In the genomic region with DNA sequence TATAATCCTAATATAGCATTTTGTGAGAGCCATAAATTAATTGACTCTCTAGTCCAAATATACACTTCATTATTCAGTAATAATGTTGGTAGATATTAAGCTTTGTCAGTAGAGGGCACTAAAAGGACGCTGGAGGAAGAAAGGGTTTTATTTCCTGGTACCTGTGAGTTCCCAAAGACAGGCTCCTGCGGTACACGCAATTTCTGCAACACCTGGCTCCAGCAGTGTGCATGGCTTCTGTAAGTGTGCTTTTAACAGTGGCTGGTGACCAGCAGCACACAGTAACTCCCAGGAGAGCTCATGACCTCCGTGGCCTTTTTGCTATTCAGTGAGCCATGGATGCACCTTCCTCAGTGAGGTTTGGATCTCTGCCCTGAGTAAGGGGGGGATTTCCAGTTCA, we compare ENCODE assay signal across 8 cellular contexts.
DNase-seq lines count a peak whose midpoint lies in the region; ATAC-seq lines count a peak whose summit lies in the region.

No MANE protein-coding gene starts in this region.

- peak; percentile 83 for ATAC-seq in GM21526 (IDR thresholded peaks at IDR 0.05; ENCODE audit: low FRiP score, unreplicated experiment)

- DNase-seq in NCI-H146 (lab: John Stamatoyannopoulos, UW): peak; percentile 3
- DNase-seq in NCI-H146 treated with DMSO at 0.1 percent for 48 hours (lab: John Stamatoyannopoulos, UW; ENCODE audit: unreplicated experiment): no peak
- DNase-seq in HK-2 (ENCODE audit: unreplicated experiment): peak; percentile 20
- DNase-seq in SHP77 treated with DMSO at 0.1 percent for 48 hours (lab: John Stamatoyannopoulos, UW): peak; percentile 60
- peak; percentile 19 for DNase-seq in iPS DF 4.7 (ENCODE audit: extremely low read depth, low spot score)
- DNase-seq in GOT3 (lab: John Stamatoyannopoulos, UW): no peak
- DNase-seq in stimulated activated CD4-positive, alpha-beta T cell treated with anti-CD3 and anti-CD28 coated beads, Interleukin-2, amount 100 ng/mL, for 48 hours: no peak

Comparison
In these comparisons a context has a peak if more than half of its experiments do, and no peak if none do; other contexts are left out.
1. DNase-seq: peak in NCI-H146 (single experiment), HK-2 (single experiment), SHP77 treated with DMSO at 0.1 percent for 48 hours (single experiment) and iPS DF 4.7 (single experiment); none in NCI-H146 treated with DMSO at 0.1 percent for 48 hours (single experiment), GOT3 (single experiment) and stimulated activated CD4-positive, alpha-beta T cell treated with anti-CD3 and anti-CD28 coated beads, Interleukin-2, amount 100 ng/mL, for 48 hours (0 of 2).